ENCODE assay signal across 29 cellular contexts in genomic region chr4:125084608-125085007, GRCh38.
"Had no signal": no experiment of that assay in that cellular context is flagged by ENCODE, and none has a peak within 500 bp of the region (broad histone marks: within the 10 kb centered on the region; RNA-seq: fewer than 3 reads in every experiment).

No MANE protein-coding gene starts in this region.

- H3K36me3 ChIP-seq: adrenal gland, esophagus squamous epithelium, left lung, lower lobe of right lung, neutrophil, ovary, sigmoid colon, uterus had no signal

- H3K27me3 ChIP-seq: adrenal gland, body of pancreas, esophagus squamous epithelium, left lung, neutrophil, ovary, sigmoid colon, uterus had no signal

- H3K4me2 ChIP-seq: smooth muscle cell had no signal

- H3K9me3 ChIP-seq: adrenal gland, body of pancreas, esophagus squamous epithelium, left lung, lower lobe of right lung, mucosa of descending colon, neutrophil, ovary, sigmoid colon, uterus had no signal

- H3K4me3 ChIP-seq: adrenal gland, body of pancreas, coronary artery, esophagus squamous epithelium, left lung, lower lobe of right lung, mucosa of descending colon, ovary, sigmoid colon, smooth muscle cell, uterus had no signal

- DNase-seq: activated CD4-positive, alpha-beta memory T cell treated with anti-CD3 and anti-CD28 coated beads for 36 hours; activated CD4-positive, alpha-beta T cell treated with anti-CD3 and anti-CD28 coated beads, Interleukin-2, amount 10 ng/mL, durations not matched to agents 24 days and 14 days; activated CD4-positive, CD25-positive, alpha-beta regulatory T cell treated with anti-CD3 and anti-CD28 coated beads, Interleukin-2, amount 50 U/mL, for 72 hours; activated CD8-positive, alpha-beta memory T cell treated with anti-CD3 and anti-CD28 coated beads, Interleukin-2, amount 50 U/mL, for 4 hours; activated effector memory CD4-positive, alpha-beta T cell treated with anti-CD3 and anti-CD28 coated beads, Interleukin-2, amount 50 U/mL, for 16 hours; activated naive CD4-positive, alpha-beta T cell treated with anti-CD3 and anti-CD28 coated beads for 36 hours; activated naive CD8-positive, alpha-beta T cell treated with anti-CD3 and anti-CD28 coated beads for 36 hours; activated T-cell treated with anti-CD3 and anti-CD28 coated beads, Interleukin-2, amount 50 U/mL, for 1 hour; adrenal gland; aorta; body of pancreas; esophagus squamous epithelium; foreskin melanocyte; left lung; lower lobe of right lung; mucosa of descending colon; ovary; sigmoid colon; stimulated activated CD4-positive, alpha-beta T cell treated with anti-CD3 and anti-CD28 coated beads, Interleukin-1b, Interleukin-23, amount 100 ng/mL, for 48 hours; stimulated activated CD4-positive, alpha-beta T cell treated with anti-CD3 and anti-CD28 coated beads, Interleukin-4, amount 100 ng/mL, for 4 hours; stimulated activated CD8-positive, alpha-beta memory T cell treated with anti-CD3 and anti-CD28 coated beads, Interleukin-4, amount 100 ng/mL, for 48 hours; stimulated activated naive CD8-positive, alpha-beta T cell treated with anti-CD3 and anti-CD28 coated beads, Interleukin-15, amount 100 ng/mL, for 72 hours; substantia nigra; T-helper 9 cell; uterus had no signal

- H3K27ac ChIP-seq: adrenal gland, body of pancreas, coronary artery, epithelial cell of prostate, esophagus squamous epithelium, left lung, lower lobe of right lung, neutrophil, ovary, sigmoid colon, uterus had no signal

- H3K4me1 ChIP-seq: adrenal gland, body of pancreas, left lung, lower lobe of right lung, sigmoid colon, uterus had no signal
